Comparison of ENCODE assay signal across 29 cellular contexts in the genomic region with DNA sequence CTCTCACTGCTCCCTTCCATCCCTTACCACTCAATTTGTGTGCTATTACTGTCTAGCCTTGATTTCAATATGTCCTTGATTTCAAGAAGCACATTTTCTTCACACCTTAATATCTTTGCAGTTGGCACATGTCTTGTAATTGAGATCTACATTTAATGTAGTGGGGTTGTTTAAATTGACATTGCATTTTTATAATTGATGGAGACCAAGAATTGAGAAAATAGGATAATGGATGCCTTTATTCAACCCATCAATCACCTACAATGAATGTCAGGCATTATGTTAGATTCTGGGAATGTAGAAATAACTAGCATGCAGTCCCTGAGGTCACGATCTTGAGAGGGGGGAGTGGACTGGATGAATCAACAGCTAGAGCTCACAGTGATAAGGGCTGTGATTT.
"Had no signal": no experiment of that assay in that cellular context is flagged by ENCODE, and none has a peak within 500 bp of the region (broad histone marks: within the 10 kb centered on the region; RNA-seq: fewer than 3 reads in every experiment).

No MANE protein-coding gene starts in this region.

- H3K27me3 ChIP-seq: body of pancreas, gastrocnemius medialis had no signal

- H3K9me3 ChIP-seq: body of pancreas, gastrocnemius medialis, heart left ventricle had no signal

- H3K27ac Mint-ChIP-seq: activated B cell treated with CpG ODN at 0.5 μM for 24 hours; activated CD8-positive, alpha-beta T cell treated with anti-CD3 and anti-CD28 coated beads for 36 hours; activated naive CD8-positive, alpha-beta T cell; activated T-helper 17 cell treated with anti-CD3 and anti-CD28 coated beads, Interleukin-2, amount 50 U/mL, for 72 hours; T-helper 17 cell; T-helper 2 cell treated with Interferon-gamma antibody and Interleukin-4, amounts not matched to agents 5 μg/mL and 100 μg/mL, for 36 hours had no signal

- H3K27ac ChIP-seq: body of pancreas, gastrocnemius medialis, heart left ventricle, WERI-Rb-1 had no signal

- DNase-seq: activated B cell treated with CpG ODN at 0.5 μM for 24 hours; activated CD4-positive, alpha-beta T cell treated with anti-CD3 and anti-CD28 coated beads for 48 hours; activated CD4-positive, alpha-beta T cell treated with anti-CD3 and anti-CD28 coated beads, Interleukin-2, amount 50 U/mL, for 1 hour; activated CD4-positive, alpha-beta T cell treated with anti-CD3 and anti-CD28 coated beads, Interleukin-2, amount 50 U/mL, for 48 hours; activated CD8-positive, alpha-beta memory T cell treated with anti-CD3 and anti-CD28 coated beads for 24 hours; activated CD8-positive, alpha-beta T cell treated with anti-CD3 and anti-CD28 coated beads for 36 hours; activated effector memory CD4-positive, alpha-beta T cell treated with Interleukin-2 at 50 U/mL for 16 hours; activated gamma-delta T cell treated with Interleukin-2 at 50 U/mL for 16 hours; activated naive CD4-positive, alpha-beta T cell treated with anti-CD3 and anti-CD28 coated beads, Interleukin-2, amount 50 U/mL, for 16 hours; activated naive CD4-positive, alpha-beta T cell treated with Interleukin-2 at 50 U/mL for 16 hours; activated T-cell treated with anti-CD3 and anti-CD28 coated beads, Interleukin-2, amount 50 U/mL, for 4 hours; amniotic stem cell; aorta; body of pancreas; caudate nucleus; cortex of kidney; dermis blood vessel endothelial cell; effector CD8-positive, alpha-beta T cell; foreskin fibroblast; gastrocnemius medialis; glutamatergic neuron; heart left ventricle; T-helper 1 cell; T-helper 17 cell; T1000; WERI-Rb-1 had no signal

- H3K4me1 Mint-ChIP-seq: activated B cell treated with CpG ODN at 0.5 μM for 24 hours; activated T-helper 17 cell treated with anti-CD3 and anti-CD28 coated beads, Interleukin-2, amount 50 U/mL, for 72 hours; T-helper 17 cell had no signal

- H3K36me3 ChIP-seq: gastrocnemius medialis, heart left ventricle, WERI-Rb-1 had no signal

- H3K4me3 Mint-ChIP-seq: activated B cell treated with CpG ODN at 0.5 μM for 24 hours; activated CD8-positive, alpha-beta T cell treated with anti-CD3 and anti-CD28 coated beads for 36 hours; activated naive CD8-positive, alpha-beta T cell; activated T-cell treated with anti-CD3 and anti-CD28 coated beads, Interleukin-2, amount 50 U/mL, for 4 hours; activated T-helper 17 cell treated with anti-CD3 and anti-CD28 coated beads, Interleukin-2, amount 50 U/mL, for 72 hours; T-helper 17 cell; T-helper 2 cell treated with Interferon-gamma antibody and Interleukin-4, amounts not matched to agents 5 μg/mL and 100 μg/mL, for 36 hours had no signal

- H3K4me1 ChIP-seq: body of pancreas, gastrocnemius medialis, heart left ventricle had no signal

- H3K9me3 Mint-ChIP-seq: activated B cell treated with CpG ODN at 0.5 μM for 24 hours; activated CD8-positive, alpha-beta T cell treated with anti-CD3 and anti-CD28 coated beads for 36 hours; activated T-cell treated with anti-CD3 and anti-CD28 coated beads, Interleukin-2, amount 50 U/mL, for 4 hours; activated T-helper 17 cell treated with anti-CD3 and anti-CD28 coated beads, Interleukin-2, amount 50 U/mL, for 72 hours; T-helper 2 cell treated with Interferon-gamma antibody and Interleukin-4, amounts not matched to agents 5 μg/mL and 100 μg/mL, for 36 hours had no signal

- H3K36me3 Mint-ChIP-seq: activated naive CD8-positive, alpha-beta T cell had no signal

- H3K4me3 ChIP-seq: body of pancreas, gastrocnemius medialis, heart left ventricle had no signal
